1 cellular context compared by ENCODE assay signal in the genomic region with DNA sequence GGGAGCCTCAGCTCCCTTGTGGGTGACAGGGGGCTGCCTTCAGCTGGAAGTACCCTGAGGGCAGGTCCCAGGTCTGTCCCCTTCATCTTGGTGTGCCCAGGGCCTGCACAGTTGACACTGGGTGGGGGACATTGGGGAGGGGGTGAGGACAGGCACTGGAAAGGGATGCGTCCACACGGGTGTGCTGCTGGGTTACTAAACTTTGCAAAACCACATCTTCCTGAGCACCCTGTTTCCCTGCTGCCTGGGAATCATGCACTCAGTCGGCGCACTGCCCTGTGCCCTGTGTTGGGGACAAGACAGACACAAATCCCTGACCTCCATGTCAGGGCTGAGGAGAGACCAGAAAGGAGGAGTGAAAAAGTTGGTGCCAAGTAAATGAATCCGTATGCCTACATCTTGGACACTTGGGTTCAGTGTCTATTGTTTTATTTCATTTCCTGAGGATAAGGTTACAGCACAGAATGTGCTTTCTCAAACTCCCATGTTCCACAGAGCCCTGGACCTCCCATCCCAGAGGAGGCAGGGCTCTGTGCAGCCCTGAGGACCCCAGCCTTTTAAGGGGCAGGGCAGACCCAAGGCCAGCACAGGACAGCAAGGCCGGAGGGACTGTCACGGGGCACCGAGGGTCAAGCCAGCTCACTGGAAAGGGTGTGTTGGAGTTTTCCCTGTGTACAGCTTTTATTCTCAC.
TF ChIP-seq lines count a peak whose summit lies in the region.

No MANE protein-coding gene starts in this region.

TF ChIP-seq in WTC11, 78 proteins besides CTCF, POLR2A, EP300 and RAD21 (continued from another document):
- TF ChIP-seq, protein P1, sequence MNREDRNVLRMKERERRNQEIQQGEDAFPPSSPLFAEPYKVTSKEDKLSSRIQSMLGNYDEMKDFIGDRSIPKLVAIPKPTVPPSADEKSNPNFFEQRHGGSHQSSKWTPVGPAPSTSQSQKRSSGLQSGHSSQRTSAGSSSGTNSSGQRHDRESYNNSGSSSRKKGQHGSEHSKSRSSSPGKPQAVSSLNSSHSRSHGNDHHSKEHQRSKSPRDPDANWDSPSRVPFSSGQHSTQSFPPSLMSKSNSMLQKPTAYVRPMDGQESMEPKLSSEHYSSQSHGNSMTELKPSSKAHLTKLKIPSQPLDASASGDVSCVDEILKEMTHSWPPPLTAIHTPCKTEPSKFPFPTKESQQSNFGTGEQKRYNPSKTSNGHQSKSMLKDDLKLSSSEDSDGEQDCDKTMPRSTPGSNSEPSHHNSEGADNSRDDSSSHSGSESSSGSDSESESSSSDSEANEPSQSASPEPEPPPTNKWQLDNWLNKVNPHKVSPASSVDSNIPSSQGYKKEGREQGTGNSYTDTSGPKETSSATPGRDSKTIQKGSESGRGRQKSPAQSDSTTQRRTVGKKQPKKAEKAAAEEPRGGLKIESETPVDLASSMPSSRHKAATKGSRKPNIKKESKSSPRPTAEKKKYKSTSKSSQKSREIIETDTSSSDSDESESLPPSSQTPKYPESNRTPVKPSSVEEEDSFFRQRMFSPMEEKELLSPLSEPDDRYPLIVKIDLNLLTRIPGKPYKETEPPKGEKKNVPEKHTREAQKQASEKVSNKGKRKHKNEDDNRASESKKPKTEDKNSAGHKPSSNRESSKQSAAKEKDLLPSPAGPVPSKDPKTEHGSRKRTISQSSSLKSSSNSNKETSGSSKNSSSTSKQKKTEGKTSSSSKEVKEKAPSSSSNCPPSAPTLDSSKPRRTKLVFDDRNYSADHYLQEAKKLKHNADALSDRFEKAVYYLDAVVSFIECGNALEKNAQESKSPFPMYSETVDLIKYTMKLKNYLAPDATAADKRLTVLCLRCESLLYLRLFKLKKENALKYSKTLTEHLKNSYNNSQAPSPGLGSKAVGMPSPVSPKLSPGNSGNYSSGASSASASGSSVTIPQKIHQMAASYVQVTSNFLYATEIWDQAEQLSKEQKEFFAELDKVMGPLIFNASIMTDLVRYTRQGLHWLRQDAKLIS (CRISPR knock-in tag; IDR thresholded peaks at IDR 0.05; ENCODE audit: borderline replicate concordance), result no peak
- TF ChIP-seq, protein P2, sequence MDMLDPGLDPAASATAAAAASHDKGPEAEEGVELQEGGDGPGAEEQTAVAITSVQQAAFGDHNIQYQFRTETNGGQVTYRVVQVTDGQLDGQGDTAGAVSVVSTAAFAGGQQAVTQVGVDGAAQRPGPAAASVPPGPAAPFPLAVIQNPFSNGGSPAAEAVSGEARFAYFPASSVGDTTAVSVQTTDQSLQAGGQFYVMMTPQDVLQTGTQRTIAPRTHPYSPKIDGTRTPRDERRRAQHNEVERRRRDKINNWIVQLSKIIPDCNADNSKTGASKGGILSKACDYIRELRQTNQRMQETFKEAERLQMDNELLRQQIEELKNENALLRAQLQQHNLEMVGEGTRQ (CRISPR knock-in tag; IDR thresholded peaks at IDR 0.05), result no peak
- TF ChIP-seq, protein P3, sequence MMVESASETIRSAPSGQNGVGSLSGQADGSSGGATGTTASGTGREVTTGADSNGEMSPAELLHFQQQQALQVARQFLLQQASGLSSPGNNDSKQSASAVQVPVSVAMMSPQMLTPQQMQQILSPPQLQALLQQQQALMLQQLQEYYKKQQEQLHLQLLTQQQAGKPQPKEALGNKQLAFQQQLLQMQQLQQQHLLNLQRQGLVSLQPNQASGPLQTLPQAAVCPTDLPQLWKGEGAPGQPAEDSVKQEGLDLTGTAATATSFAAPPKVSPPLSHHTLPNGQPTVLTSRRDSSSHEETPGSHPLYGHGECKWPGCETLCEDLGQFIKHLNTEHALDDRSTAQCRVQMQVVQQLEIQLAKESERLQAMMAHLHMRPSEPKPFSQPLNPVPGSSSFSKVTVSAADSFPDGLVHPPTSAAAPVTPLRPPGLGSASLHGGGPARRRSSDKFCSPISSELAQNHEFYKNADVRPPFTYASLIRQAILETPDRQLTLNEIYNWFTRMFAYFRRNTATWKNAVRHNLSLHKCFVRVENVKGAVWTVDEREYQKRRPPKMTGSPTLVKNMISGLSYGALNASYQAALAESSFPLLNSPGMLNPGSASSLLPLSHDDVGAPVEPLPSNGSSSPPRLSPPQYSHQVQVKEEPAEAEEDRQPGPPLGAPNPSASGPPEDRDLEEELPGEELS (CRISPR knock-in tag; IDR thresholded peaks at IDR 0.05), result no peak
- TF ChIP-seq NFE2L1 (CRISPR knock-in tag; IDR thresholded peaks at IDR 0.05) (no peak), CREB1 (CRISPR knock-in tag; IDR thresholded peaks at IDR 0.05) (no peak), ATF1 (CRISPR knock-in tag; IDR thresholded peaks at IDR 0.05) (no peak), ZNF423 (CRISPR knock-in tag; IDR thresholded peaks at IDR 0.05) (no peak)
